In genomic region chr20:57782631-57783041, GRCh38 we compare ENCODE assay signal across 24 cellular contexts.
"Had no signal": no experiment of that assay in that cellular context is flagged by ENCODE, and none has a peak within 500 bp of the region (broad histone marks: within the 10 kb centered on the region; RNA-seq: fewer than 3 reads in every experiment).

No MANE protein-coding gene starts in this region.

- H3K4me1 Mint-ChIP-seq: activated T-helper 17 cell treated with anti-CD3 and anti-CD28 coated beads, Interleukin-2, amount 50 U/mL, for 72 hours; stimulated activated naive CD8-positive, alpha-beta T cell treated with anti-CD3 and anti-CD28 coated beads, Interleukin-15, amount 100 ng/mL, for 72 hours had no signal

- H3K27ac Mint-ChIP-seq: activated naive CD4-positive, alpha-beta T cell treated with anti-CD3 and anti-CD28 coated beads for 36 hours; activated T-cell treated with anti-CD3 and anti-CD28 coated beads, Interleukin-2, amount 50 U/mL, for 24 hours; activated T-helper 17 cell treated with anti-CD3 and anti-CD28 coated beads, Interleukin-2, amount 50 U/mL, for 72 hours; natural killer cell treated with Interleukin-12 subunit alpha and Interleukin-12 subunit beta and Interleukin-15 and Interleukin-18, amount 100 ng/mL, for 72 hours; stimulated activated naive CD8-positive, alpha-beta T cell treated with anti-CD3 and anti-CD28 coated beads, Interleukin-15, amount 100 ng/mL, for 72 hours; WTC11 had no signal

- DNase-seq: activated CD8-positive, alpha-beta memory T cell treated with anti-CD3 and anti-CD28 coated beads for 24 hours; activated CD8-positive, alpha-beta memory T cell treated with anti-CD3 and anti-CD28 coated beads, Interleukin-2, amount 50 U/mL, for 4 hours; activated naive CD4-positive, alpha-beta T cell treated with anti-CD3 and anti-CD28 coated beads for 36 hours; activated T-cell treated with anti-CD3 and anti-CD28 coated beads, Interleukin-2, amount 50 U/mL, for 24 hours; cerebellar nuclear complex; cortex of kidney; hypothalamus; left ventricle myocardium superior; mammary epithelial cell; midbrain; ovary; psoas muscle; stimulated activated CD4-positive, alpha-beta T cell treated with anti-CD3 and anti-CD28 coated beads, Interleukin-12 subunit alpha, Interleukin-12 subunit beta, amount 100 ng/mL, for 4 hours; stimulated activated CD4-positive, alpha-beta T cell treated with anti-CD3 and anti-CD28 coated beads, Interleukin-4, amount 100 ng/mL, for 4 hours; stimulated activated naive CD8-positive, alpha-beta T cell treated with anti-CD3 and anti-CD28 coated beads, Interleukin-15, amount 100 ng/mL, for 72 hours had no signal

- ATAC-seq: activated T-helper 17 cell treated with anti-CD3 and anti-CD28 coated beads, Interleukin-2, amount 50 U/mL, for 72 hours; gastroesophageal sphincter; left ventricle myocardium superior; psoas muscle; stimulated activated naive CD8-positive, alpha-beta T cell treated with anti-CD3 and anti-CD28 coated beads, Interleukin-15, amount 100 ng/mL, for 72 hours; WTC11 had no signal

- H3K9me3 Mint-ChIP-seq: activated naive CD4-positive, alpha-beta T cell treated with anti-CD3 and anti-CD28 coated beads for 36 hours; activated T-cell treated with anti-CD3 and anti-CD28 coated beads, Interleukin-2, amount 50 U/mL, for 24 hours; activated T-helper 17 cell treated with anti-CD3 and anti-CD28 coated beads, Interleukin-2, amount 50 U/mL, for 72 hours; natural killer cell treated with Interleukin-12 subunit alpha and Interleukin-12 subunit beta and Interleukin-15 and Interleukin-18, amount 100 ng/mL, for 72 hours; stimulated activated naive CD8-positive, alpha-beta T cell treated with anti-CD3 and anti-CD28 coated beads, Interleukin-15, amount 100 ng/mL, for 72 hours; WTC11 had no signal

- H3K4me3 Mint-ChIP-seq: activated naive CD4-positive, alpha-beta T cell treated with anti-CD3 and anti-CD28 coated beads for 36 hours; activated T-cell treated with anti-CD3 and anti-CD28 coated beads, Interleukin-2, amount 50 U/mL, for 24 hours; activated T-helper 17 cell treated with anti-CD3 and anti-CD28 coated beads, Interleukin-2, amount 50 U/mL, for 72 hours; natural killer cell treated with Interleukin-12 subunit alpha and Interleukin-12 subunit beta and Interleukin-15 and Interleukin-18, amount 100 ng/mL, for 72 hours; stimulated activated naive CD8-positive, alpha-beta T cell treated with anti-CD3 and anti-CD28 coated beads, Interleukin-15, amount 100 ng/mL, for 72 hours; WTC11 had no signal

- H3K4me1 ChIP-seq: gastroesophageal sphincter, psoas muscle, right atrium auricular region, uterus had no signal

- H3K27me3 ChIP-seq: gastroesophageal sphincter, neutrophil, ovary, right atrium auricular region, tibial nerve, uterus had no signal

- H3K27ac ChIP-seq: epithelial cell of prostate, gastroesophageal sphincter, neutrophil, ovary, psoas muscle, right atrium auricular region, tibial nerve, uterus had no signal

- H3K36me3 ChIP-seq: gastroesophageal sphincter, neutrophil, ovary, right atrium auricular region, tibial nerve, uterus had no signal

- H3K27me3 Mint-ChIP-seq: stimulated activated naive CD8-positive, alpha-beta T cell treated with anti-CD3 and anti-CD28 coated beads, Interleukin-15, amount 100 ng/mL, for 72 hours had no signal

- H3K9me3 ChIP-seq: gastroesophageal sphincter, neutrophil, ovary, psoas muscle, right atrium auricular region, tibial nerve, uterus had no signal

- H3K4me3 ChIP-seq: gastroesophageal sphincter, ovary, psoas muscle, right atrium auricular region, tibial nerve, uterus had no signal

- H3K36me3 Mint-ChIP-seq: natural killer cell treated with Interleukin-12 subunit alpha and Interleukin-12 subunit beta and Interleukin-15 and Interleukin-18, amount 100 ng/mL, for 72 hours; WTC11 had no signal
